18 cellular contexts compared by ENCODE assay signal in genomic region chr1:94011709-94012590, GRCh38.
DNase-seq lines count a peak whose midpoint lies in the region; ATAC-seq, FAIRE-seq and TF ChIP-seq lines count a peak whose summit lies in the region.
"Had no signal": no experiment of that assay in that cellular context is flagged by ENCODE, and none has a peak within 500 bp of the region (broad histone marks: within the 10 kb centered on the region; RNA-seq: fewer than 3 reads in every experiment).

No MANE protein-coding gene starts in this region.

- no peak overlapping the region for H2AFZ ChIP-seq in mesenchymal stem cell (ENCODE audit: low read depth, low read length)

- DNase-seq in cardiac septum (ENCODE audit: low spot score) (peak; percentile 24), heart left ventricle (no peak), epithelial cell of esophagus (ENCODE audit: low read depth) (peak; percentile 63), mesenchymal stem cell (no peak), NAMALWA (ENCODE audit: low spot score) (no peak), GM12892 (ENCODE audit: insufficient read length) (no peak)
- DNase-seq: activated CD4-positive, CD25-positive, alpha-beta regulatory T cell treated with anti-CD3 and anti-CD28 coated beads, Interleukin-2, amount 50 U/mL, for 72 hours; activated naive CD4-positive, alpha-beta T cell; activated T-cell treated with anti-CD3 and anti-CD28 coated beads, Interleukin-2, amount 50 U/mL, for 24 hours; DMS79 treated with DMSO at 0.1 percent for 48 hours; kidney glomerular epithelial cell; NCI-H1105 treated with DMSO at 0.1 percent for 48 hours; NCI-H510A treated with DMSO at 0.1 percent for 48 hours; upper lobe of right lung had no signal

- no peak overlapping the region for H2BK120ac ChIP-seq in mesenchymal stem cell (ENCODE audit: low read depth, low read length)

- TF ChIP-seq POLR2A in heart left ventricle (IDR thresholded peaks at IDR 0.05): no peak
- TF ChIP-seq POLR2A in GM12892 (IDR thresholded peaks at IDR 0.05; ENCODE audit: low read depth, low read length): no peak

- no peak overlapping the region for H2BK5ac ChIP-seq in mesenchymal stem cell (ENCODE audit: low read depth, low read length, poor library complexity, severe bottlenecking)

- H2BK12ac ChIP-seq in mesenchymal stem cell (ENCODE audit: low read length in 2 of 2): peak overlapping the region in 1 of 2 experiments; percentile 18

- H2BK15ac ChIP-seq in mesenchymal stem cell (ENCODE audit: low read depth, poor library complexity, severe bottlenecking): no peak overlapping the region

- no peak overlapping the region for H3K18ac ChIP-seq in mesenchymal stem cell (ENCODE audit: low read depth in 1 of 2, low read length in 2 of 2)

- H3K4me3 ChIP-seq in heart left ventricle: no peak overlapping the region
- no peak overlapping the region for H3K4me3 ChIP-seq in epithelial cell of esophagus (ENCODE audit: low read length)
- H3K4me3 ChIP-seq in mesenchymal stem cell (ENCODE audit: insufficient read depth in 1 of 2, low read depth in 1 of 2, low read length in 2 of 2): no peak overlapping the region
- H3K4me3 ChIP-seq: HAP-1, upper lobe of right lung had no signal

- ATAC-seq in heart left ventricle: no peak
- ATAC-seq in GM19351 (IDR thresholded peaks at IDR 0.05; ENCODE audit: unreplicated experiment): no peak
- no peak for ATAC-seq in HG02588 (IDR thresholded peaks at IDR 0.05; ENCODE audit: unreplicated experiment)
- ATAC-seq: upper lobe of right lung had no signal

- intact Hi-C loops in cardiac septum (cut with DNase I) (no loop called here), heart left ventricle (cut with DNase I) (no loop called here)

- whole genome bisulfite sequencing in heart left ventricle, 4 donors: 73 to 84% (median 81%) methylated on average over 5 to 6 of the region's 6 CpGs
- 77% methylated on average over 6 of the region's 6 CpGs for WGBS in mesenchymal stem cell

- H3K27me3 ChIP-seq in heart left ventricle (no peaks in the 10 kb centered on the region), mesenchymal stem cell (ENCODE audit: control insufficient read depth in 1 of 2, insufficient read depth in 1 of 2, low read length in 2 of 2) (no peaks in the 10 kb centered on the region)
- H3K27me3 ChIP-seq: neutrophil, upper lobe of right lung had no signal

- H3K27ac ChIP-seq in heart left ventricle (peak overlapping the region in 1 of 12 donors; percentile 24), mesenchymal stem cell (ENCODE audit: low read length, poor library complexity, severe bottlenecking) (no peak overlapping the region)
- H3K27ac ChIP-seq: upper lobe of right lung had no signal

- H3K9ac ChIP-seq in mesenchymal stem cell (ENCODE audit: low read length): no peak overlapping the region

- H3K36me3 ChIP-seq in heart left ventricle: no peaks in the 10 kb centered on the region
- H3K36me3 ChIP-seq in mesenchymal stem cell (ENCODE audit: control insufficient read depth in 1 of 2, insufficient read depth in 2 of 2, low read depth in 1 of 2, low read length in 2 of 2): no peaks in the 10 kb centered on the region
- H3K36me3 ChIP-seq: HAP-1, neutrophil, upper lobe of right lung had no signal

- H2AK5ac ChIP-seq in mesenchymal stem cell (ENCODE audit: low read length, severe bottlenecking): no peak overlapping the region

- no peak for FAIRE-seq in GM12892 (lab: Jason Lieb, UNC)

- no peak overlapping the region for H4K8ac ChIP-seq in mesenchymal stem cell (ENCODE audit: low read length)

- H3K4ac ChIP-seq in mesenchymal stem cell (ENCODE audit: low read depth in 1 of 2, low read length in 2 of 2): peak overlapping the region in 1 of 2 experiments; percentile 31

- H3K79me1 ChIP-seq in mesenchymal stem cell (replicated peaks; ENCODE audit: low read length, poor library complexity, severe bottlenecking): no peaks in the 10 kb centered on the region

- H3K14ac ChIP-seq in mesenchymal stem cell (ENCODE audit: low read length in 2 of 2): no peak overlapping the region

- H3K4me1 ChIP-seq in heart left ventricle (peaks cover 0 to 10% (median 0%) of the 10 kb centered on the region in 12 donors), mesenchymal stem cell (ENCODE audit: control insufficient read depth, insufficient read depth, low read depth, low read length) (peaks cover 13% of the 10 kb centered on the region)
- H3K4me1 ChIP-seq: upper lobe of right lung had no signal

- H4K91ac ChIP-seq in mesenchymal stem cell (ENCODE audit: low read length): peak overlapping the region; percentile 20

- no peaks in the 10 kb centered on the region for H3K9me3 ChIP-seq in heart left ventricle
- H3K9me3 ChIP-seq in mesenchymal stem cell (ENCODE audit: control insufficient read depth, low read length): no peaks in the 10 kb centered on the region
- H3K9me3 ChIP-seq: HAP-1, neutrophil, upper lobe of right lung had no signal

- TF ChIP-seq CTCF in heart left ventricle (IDR thresholded peaks at IDR 0.05): no peak
- no peak for TF ChIP-seq CTCF in epithelial cell of esophagus (IDR thresholded peaks at IDR 0.05; ENCODE audit: insufficient read depth, low read depth, low read length, missing control alignments)

- no peak overlapping the region for H3K23ac ChIP-seq in mesenchymal stem cell (ENCODE audit: low read length in 2 of 2)

- H3K4me2 ChIP-seq in mesenchymal stem cell (ENCODE audit: low read length, poor library complexity, severe bottlenecking): no peak overlapping the region

Comparison
In these comparisons a context has a peak if more than half of its experiments do, and no peak if none do; other contexts are left out.
1. DNase-seq: peak in cardiac septum (single experiment) and epithelial cell of esophagus (single experiment); none in heart left ventricle (0 of 5), mesenchymal stem cell (single experiment), NAMALWA (single experiment) and GM12892 (single experiment).